17 cellular contexts compared by ENCODE assay signal in the genomic region with DNA sequence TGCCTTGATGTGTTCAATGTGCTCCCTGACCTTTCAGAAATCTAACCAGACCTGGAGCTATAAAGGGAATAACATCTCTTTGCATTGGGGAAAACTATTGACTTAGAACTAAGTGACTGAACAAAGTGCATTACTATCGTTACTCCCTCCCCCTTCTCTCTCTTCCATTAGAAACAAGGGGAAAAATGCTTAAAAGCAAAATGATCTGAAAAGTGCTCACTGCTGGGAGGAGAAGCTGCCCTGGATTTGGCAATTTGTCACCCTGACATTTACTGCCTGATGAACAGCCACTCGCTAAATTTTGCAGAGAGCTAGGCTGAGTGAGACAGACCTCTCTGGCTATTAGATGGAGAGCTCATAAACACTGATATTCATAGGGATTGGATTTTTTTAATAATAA. TPM values are rescaled to one million over a fixed set of nuclear protein-coding genes. Genes with fewer than 3 reads are reported as not detected.
"Had no signal": no experiment of that assay in that cellular context is flagged by ENCODE, and none has a peak within 500 bp of the region (broad histone marks: within the 10 kb centered on the region; RNA-seq: fewer than 3 reads in every experiment).

No MANE protein-coding gene starts in this region.

- DNase-seq: activated B cell treated with CpG ODN at 0.5 μM for 24 hours; activated CD4-positive, alpha-beta T cell treated with anti-CD3 and anti-CD28 coated beads, Interleukin-2, amount 10 ng/mL, durations not matched to agents 7 days and 5 days; activated naive CD4-positive, alpha-beta T cell treated with anti-CD3 and anti-CD28 coated beads, Interleukin-2, amount 50 U/mL, for 16 hours; activated T-cell treated with anti-CD3 and anti-CD28 coated beads for 4 hours; central memory CD4-positive, alpha-beta T cell; effector CD8-positive, alpha-beta T cell; gastrocnemius medialis; kidney; midbrain; naive B cell; posterior cingulate gyrus; stomach; uterus had no signal

- H3K4me3 ChIP-seq: coronary artery, gastrocnemius medialis, skin epidermis, stomach, thoracic aorta, uterus had no signal

- H3K4me3 Mint-ChIP-seq: activated B cell treated with CpG ODN at 0.5 μM for 24 hours; activated CD4-positive, alpha-beta T cell treated with anti-CD3 and anti-CD28 coated beads, Interleukin-2, amount 10 ng/mL, durations not matched to agents 7 days and 5 days; naive B cell had no signal

- H3K36me3 Mint-ChIP-seq: naive B cell had no signal

- H3K4me1 Mint-ChIP-seq: activated B cell treated with CpG ODN at 0.5 μM for 24 hours; activated CD4-positive, alpha-beta T cell treated with anti-CD3 and anti-CD28 coated beads, Interleukin-2, amount 10 ng/mL, durations not matched to agents 7 days and 5 days; naive B cell had no signal

- H3K9me3 ChIP-seq: gastrocnemius medialis, stomach, thoracic aorta, uterus had no signal

- H3K36me3 ChIP-seq: gastrocnemius medialis, stomach, thoracic aorta, uterus had no signal

- H3K27me3 ChIP-seq: gastrocnemius medialis, stomach, uterus had no signal

- H3K4me1 ChIP-seq: gastrocnemius medialis, stomach had no signal

- H3K27ac ChIP-seq: coronary artery, gastrocnemius medialis, skin epidermis, stomach, thoracic aorta, uterus had no signal

- ATAC-seq: gastrocnemius medialis had no signal

- H3K27ac Mint-ChIP-seq: activated B cell treated with CpG ODN at 0.5 μM for 24 hours; activated CD4-positive, alpha-beta T cell treated with anti-CD3 and anti-CD28 coated beads, Interleukin-2, amount 10 ng/mL, durations not matched to agents 7 days and 5 days; activated T-helper 2 cell treated with anti-CD3 and anti-CD28 coated beads, Interferon-gamma antibody, Interleukin-2, Interleukin-4, amounts not matched to agents 10 μg/mL and 5 μg/mL and 100 μg/mL, durations not matched to agents 14 hours and 24 hours and 36 hours; naive B cell had no signal

- H3K9me3 Mint-ChIP-seq: activated CD4-positive, alpha-beta T cell treated with anti-CD3 and anti-CD28 coated beads, Interleukin-2, amount 10 ng/mL, durations not matched to agents 7 days and 5 days; activated T-helper 2 cell treated with anti-CD3 and anti-CD28 coated beads, Interferon-gamma antibody, Interleukin-2, Interleukin-4, amounts not matched to agents 10 μg/mL and 5 μg/mL and 100 μg/mL, durations not matched to agents 14 hours and 24 hours and 36 hours had no signal

RNA-seq across cellular contexts. Expression of a gene that starts 48.6 kb away (rescaled TPM):
- total RNA-seq: activated CD4-positive, alpha-beta T cell treated with anti-CD3 and anti-CD28 coated beads, Interleukin-2, amount 10 ng/mL, durations not matched to agents 7 days and 5 days; activated T-helper 2 cell treated with anti-CD3 and anti-CD28 coated beads, Interferon-gamma antibody, Interleukin-2, Interleukin-4, amounts not matched to agents 10 μg/mL and 5 μg/mL and 100 μg/mL, durations not matched to agents 14 hours and 24 hours and 36 hours had no signal
